22 cellular contexts compared by ENCODE assay signal in genomic region chr9:127177682-127178265, GRCh38. TPM values are rescaled to one million over a fixed set of nuclear protein-coding genes. Genes with fewer than 3 reads are reported as not detected.
DNase-seq lines count a peak whose midpoint lies in the region; ATAC-seq and TF ChIP-seq lines count a peak whose summit lies in the region.
"Had no signal": no experiment of that assay in that cellular context is flagged by ENCODE, and none has a peak within 500 bp of the region (broad histone marks: within the 10 kb centered on the region; RNA-seq: fewer than 3 reads in every experiment).

No MANE protein-coding gene starts in this region.

- no peak for ATAC-seq in HG03442 (IDR thresholded peaks at IDR 0.05; ENCODE audit: unreplicated experiment)
- ATAC-seq: activated naive CD8-positive, alpha-beta T cell treated with anti-CD3 and anti-CD28 coated beads, Interleukin-2, amount 50 U/mL, for 24 hours; CD8-positive, alpha-beta T cell had no signal

- H3K4me3 ChIP-seq in sigmoid colon: no peak overlapping the region

- peak overlapping the region; percentile 30 for H3K27ac ChIP-seq in C4-2B
- H3K27ac ChIP-seq in RWPE1: peak overlapping the region; percentile 1; the same call in 1 of the 2 replicates
- no peak overlapping the region for H3K27ac ChIP-seq in sigmoid colon

- H3K9me3 Mint-ChIP-seq in HFFc6: no peaks in the 10 kb centered on the region
- H3K9me3 Mint-ChIP-seq: activated naive CD8-positive, alpha-beta T cell treated with anti-CD3 and anti-CD28 coated beads, Interleukin-2, amount 50 U/mL, for 24 hours; CD8-positive, alpha-beta T cell; memory B cell; naive B cell had no signal

- H3K36me3 ChIP-seq in sigmoid colon: peaks cover 0 to 4% (median 0%) of the 10 kb centered on the region in 4 donors

- no peaks in the 10 kb centered on the region for H3K9me3 ChIP-seq in sigmoid colon

- TF ChIP-seq POLR2A in sigmoid colon (IDR thresholded peaks at IDR 0.05): no peak

- H3K4me1 ChIP-seq in sigmoid colon: peaks cover 0 to 33% (median 24%) of the 10 kb centered on the region in 4 donors

- no peak overlapping the region for H3K4me3 Mint-ChIP-seq in HFFc6
- H3K4me3 Mint-ChIP-seq: activated naive CD8-positive, alpha-beta T cell treated with anti-CD3 and anti-CD28 coated beads, Interleukin-2, amount 50 U/mL, for 24 hours; CD8-positive, alpha-beta T cell; memory B cell; naive B cell had no signal

- TF ChIP-seq CTCF in C4-2B (conservative IDR thresholded peaks at IDR 0.05): no peak
- TF ChIP-seq CTCF in RWPE1 (conservative IDR thresholded peaks at IDR 0.05; ENCODE audit: low read depth): no peak
- no peak for TF ChIP-seq CTCF in sigmoid colon (IDR thresholded peaks at IDR 0.05)
- no peak for TF ChIP-seq CTCF in HFFc6 (IDR thresholded peaks at IDR 0.05)

- POLR2A ChIA-PET in RWPE1 (lab: Yijun Ruan, JAX; ENCODE audit: low non-redundant PET): no interaction called here

- intact Hi-C loops in sigmoid colon (cut with DNase I): no loop called here

- 0 out of 2 replicates have a peak, but pooled peaks cover 7% of the 10 kb centered on the region for H3K4me1 Mint-ChIP-seq in HFFc6 (ENCODE audit: low read depth)

- H3K27me3 ChIP-seq in sigmoid colon: no peaks in the 10 kb centered on the region

- no peak for DNase-seq in RWPE1 (ENCODE audit: low spot score)
- peak; percentile 36 for DNase-seq in ecto neural progenitor cell (ENCODE audit: low spot score)
- DNase-seq in sigmoid colon: peak; percentile 15
- no peak for DNase-seq in AG20443 (ENCODE audit: low spot score)
- no peak for DNase-seq in HFFc6
- no peak for DNase-seq in activated naive CD4-positive, alpha-beta T cell treated with Interleukin-2 at 50 U/mL for 16 hours
- DNase-seq: activated CD4-positive, alpha-beta T cell treated with anti-CD3 and anti-CD28 coated beads for 1 hour; activated CD8-positive, alpha-beta memory T cell treated with anti-CD3 and anti-CD28 coated beads for 24 hours; activated naive CD8-positive, alpha-beta T cell treated with anti-CD3 and anti-CD28 coated beads, Interleukin-2, amount 50 U/mL, for 24 hours; activated T-cell treated with anti-CD3 and anti-CD28 coated beads, Interleukin-2, amount 50 U/mL, for 48 hours; CD8-positive, alpha-beta T cell; GDM1; naive B cell; NCI-H1105; NCI-H2029; NCI-H345; NCI-H82; occipital lobe; T1000 had no signal

- no peak for TF ChIP-seq EP300 in sigmoid colon (IDR thresholded peaks at IDR 0.05)

- CTCF ChIA-PET in RWPE1 (lab: Yijun Ruan, JAX): no interaction called here

- no peaks in the 10 kb centered on the region for H3K36me3 Mint-ChIP-seq in HFFc6 (ENCODE audit: low read depth)

- peaks cover 7% of the 10 kb centered on the region for H3K27me3 Mint-ChIP-seq in HFFc6 (ENCODE audit: insufficient read depth)
- H3K27me3 Mint-ChIP-seq: activated naive CD8-positive, alpha-beta T cell treated with anti-CD3 and anti-CD28 coated beads, Interleukin-2, amount 50 U/mL, for 24 hours; memory B cell; naive B cell had no signal

- H3K27ac Mint-ChIP-seq in HFFc6: no peak overlapping the region
- H3K27ac Mint-ChIP-seq: activated naive CD8-positive, alpha-beta T cell treated with anti-CD3 and anti-CD28 coated beads, Interleukin-2, amount 50 U/mL, for 24 hours; CD8-positive, alpha-beta T cell; memory B cell; naive B cell had no signal

- 95 to 97% methylated on average over 3 of the region's 3 CpGs for WGBS in sigmoid colon, 2 donors

RNA-seq across cellular contexts. Expression of gene ANGPTL2, which starts 55.3 kb away (rescaled TPM):
- 100 to 1,000 TPM in 1 of 4 donors, 10 to 100 TPM in 3; 50.5 to 112 (median 78.8) TPM for total RNA-seq in sigmoid colon
- polyA plus RNA-seq in sigmoid colon: 10 to 100 TPM in 1 of 3 donors, 1 to 10 TPM in 1, under 1 TPM in 1; 0.69 to 14.7 (median 9.6) TPM
- total RNA-seq in HFFc6 (2021; fragmentation: NEBNext Ultra II Directional; extraction: Animal tissue kit (Norgen Biotek cat#: 25700)): 10 to 100 TPM; 15.0 to 20.9 (median 19.4) TPM
- total RNA-seq: CD8-positive, alpha-beta T cell had no signal

Comparison
In these comparisons a context has a peak if more than half of its experiments do, and no peak if none do; other contexts are left out.
1. H3K27ac ChIP-seq: peak in C4-2B (single experiment) and RWPE1 (single experiment); none in sigmoid colon (0 of 4).
2. DNase-seq: peak in ecto neural progenitor cell (single experiment) and sigmoid colon (single experiment); none in RWPE1 (single experiment), AG20443 (single experiment), HFFc6 (single experiment) and activated naive CD4-positive, alpha-beta T cell treated with Interleukin-2 at 50 U/mL for 16 hours (single experiment).